Comparison of ENCODE assay signal across 9 cellular contexts in genomic region chr17:29005936-29006438, GRCh38. TPM values are rescaled to one million over a fixed set of nuclear protein-coding genes. Genes with fewer than 3 reads are reported as not detected.
DNase-seq lines count a peak whose midpoint lies in the region; ATAC-seq and TF ChIP-seq lines count a peak whose summit lies in the region.
"Had no signal": no experiment of that assay in that cellular context is flagged by ENCODE, and none has a peak within 500 bp of the region (broad histone marks: within the 10 kb centered on the region; RNA-seq: fewer than 3 reads in every experiment).

Gene SEZ6, minus strand, starts transcription at chr17:29006033. Its CDS starts 164 bp downstream, at chr17:29005869.

- H3K18ac ChIP-seq in trophoblast cell (ENCODE audit: low read length), result no peak within 1 kb of the TSS

- H3K27me3 ChIP-seq in BLaER1 treated with 17β-estradiol and CSF1 and Interleukin-3, amounts not matched to agents 10 nM and 100 nM, result peaks cover 27 to 40% (median 33%) of the 10 kb centered on the region in 11 experiments
- H3K27me3 ChIP-seq in RWPE2 (ENCODE audit: insufficient read depth, poor library complexity, severe bottlenecking) (peaks cover 48% of the 10 kb centered on the region), trophoblast cell (ENCODE audit: insufficient read depth, low read length) (peaks cover 20% of the 10 kb centered on the region), tibial nerve (peaks cover 0 to 86% of the 10 kb centered on the region in 2 donors)

- H3K4me3 Mint-ChIP-seq in activated naive CD4-positive, alpha-beta T cell treated with anti-CD3 and anti-CD28 coated beads for 36 hours, result no peak within 1 kb of the TSS

- peaks cover 0 to 11% (median 4%) of the 10 kb centered on the region in 10 experiments; a peak in 8 of 20 replicates for H3K4me1 ChIP-seq in BLaER1 treated with 17β-estradiol and CSF1 and Interleukin-3, amounts not matched to agents 10 nM and 100 nM
- H3K4me1 ChIP-seq in RWPE2 (ENCODE audit: insufficient read depth, poor library complexity, severe bottlenecking) (peaks cover 2% of the 10 kb centered on the region), trophoblast cell (ENCODE audit: control insufficient read depth in 1 of 2, insufficient read depth in 2 of 2, low read length in 2 of 2) (no peaks in the 10 kb centered on the region), tibial nerve (peaks cover 0 to 13% (median 1%) of the 10 kb centered on the region in 4 donors)

- intact Hi-C loops in activated naive CD4-positive, alpha-beta T cell treated with anti-CD3 and anti-CD28 coated beads for 36 hours (cut with micrococcal nuclease), result no loop called here
- intact Hi-C loops in Right ventricle myocardium inferior (cut with DNase I), result no loop called here

- H2BK12ac ChIP-seq in trophoblast cell (ENCODE audit: low read length), result no peak within 1 kb of the TSS

- H4K12ac ChIP-seq in trophoblast cell (ENCODE audit: low read depth, low read length), result no peak within 1 kb of the TSS

- H3K79me2 ChIP-seq in trophoblast cell (ENCODE audit: control insufficient read depth, insufficient read depth, low read length, poor library complexity), result no peaks in the 10 kb centered on the region

- H4K20me1 ChIP-seq in BLaER1 treated with 17β-estradiol and CSF1 and Interleukin-3, amounts not matched to agents 10 nM and 100 nM, result peaks cover 0 to 39% (median 0%) of the 10 kb centered on the region in 11 experiments; a peak in 7 of 22 replicates

- H4K91ac ChIP-seq in trophoblast cell (ENCODE audit: low read depth, low read length), result no peak within 1 kb of the TSS

- no peak within 1 kb of the TSS for H3K27ac ChIP-seq in BLaER1 treated with 17β-estradiol and CSF1 and Interleukin-3, amounts not matched to agents 10 nM and 100 nM
- H3K27ac ChIP-seq in RWPE2 (ENCODE audit: poor library complexity, severe bottlenecking) (no peak within 1 kb of the TSS), trophoblast cell (ENCODE audit: low read depth, low read length) (no peak within 1 kb of the TSS), tibial nerve (no peak within 1 kb of the TSS)

- DNase-seq in HuH-7.5 (ENCODE audit: low spot score) (peak; percentile 92), RWPE2 (ENCODE audit: low spot score) (no peak), Right ventricle myocardium inferior (ENCODE audit: missing footprints) (peak; percentile 83), trophoblast cell (peak; percentile 56 to 83), tibial nerve (ENCODE audit: low spot score in 2 of 2) (peak in 1 of 2 donors; percentile 38)
- DNase-seq in activated naive CD4-positive, alpha-beta T cell treated with anti-CD3 and anti-CD28 coated beads for 36 hours, result peak; percentile 82

- no peak within 1 kb of the TSS for H2BK120ac ChIP-seq in trophoblast cell (ENCODE audit: insufficient read depth, low read length, poor library complexity)

- CTCF ChIA-PET in activated naive CD4-positive, alpha-beta T cell treated with anti-CD3 and anti-CD28 coated beads for 36 hours (lab: Charles Lee), result interaction anchor here (1.0 to 1.1 kb wide), 2 partner anchors 40 to 111 kb away, joined by 3 to 4 read pairs; no protein-coding TSS in a partner anchor

- H2AFZ ChIP-seq in trophoblast cell (ENCODE audit: insufficient read depth, low read length, poor library complexity), result no peak within 1 kb of the TSS

- no peaks in the 10 kb centered on the region for H3K36me3 ChIP-seq in BLaER1 treated with 17β-estradiol and CSF1 and Interleukin-3, amounts not matched to agents 10 nM and 100 nM
- H3K36me3 ChIP-seq in RWPE2 (ENCODE audit: low read depth) (no peaks in the 10 kb centered on the region), trophoblast cell (ENCODE audit: control insufficient read depth in 1 of 2, insufficient read depth in 2 of 2, low read length in 2 of 2) (no peaks in the 10 kb centered on the region), tibial nerve (no peaks in the 10 kb centered on the region)

- H3K27ac Mint-ChIP-seq in activated naive CD4-positive, alpha-beta T cell treated with anti-CD3 and anti-CD28 coated beads for 36 hours, result no peak within 1 kb of the TSS

- no peak within 1 kb of the TSS for H3K4ac ChIP-seq in trophoblast cell (ENCODE audit: low read depth, low read length)

- H3K9me3 Mint-ChIP-seq in activated naive CD4-positive, alpha-beta T cell treated with anti-CD3 and anti-CD28 coated beads for 36 hours, result no peaks in the 10 kb centered on the region

- no peak for TF ChIP-seq EP300 in tibial nerve (IDR thresholded peaks at IDR 0.05)

- H3K27me3 Mint-ChIP-seq in activated naive CD4-positive, alpha-beta T cell treated with anti-CD3 and anti-CD28 coated beads for 36 hours (ENCODE audit: low read depth), result peaks cover 48% of the 10 kb centered on the region

- no peaks in the 10 kb centered on the region for H3K36me3 Mint-ChIP-seq in activated naive CD4-positive, alpha-beta T cell treated with anti-CD3 and anti-CD28 coated beads for 36 hours (ENCODE audit: low read depth)

- H3K79me1 ChIP-seq in trophoblast cell (ENCODE audit: low read length), result no peaks in the 10 kb centered on the region

- TF ChIP-seq CTCF in RWPE2 (IDR thresholded peaks at IDR 0.05; ENCODE audit: poor library complexity, severe bottlenecking) (no peak), tibial nerve (IDR thresholded peaks at IDR 0.05) (peak in 3 of 5 experiments; percentile 17 to 47 (median 21))

- H2AK5ac ChIP-seq in trophoblast cell (ENCODE audit: low read length), result no peak within 1 kb of the TSS

- peaks cover 0 to 6% (median 0%) of the 10 kb centered on the region in 11 experiments; a peak in 4 of 22 replicates for H3K9me3 ChIP-seq in BLaER1 treated with 17β-estradiol and CSF1 and Interleukin-3, amounts not matched to agents 10 nM and 100 nM (replicated peaks in 1 of 11)
- H3K9me3 ChIP-seq in RWPE2 (ENCODE audit: severe bottlenecking) (no peaks in the 10 kb centered on the region), trophoblast cell (ENCODE audit: insufficient read depth, low read depth, low read length) (no peaks in the 10 kb centered on the region), tibial nerve (peaks cover 0 to 4% (median 0%) of the 10 kb centered on the region in 4 donors)

- H2BK5ac ChIP-seq in trophoblast cell (ENCODE audit: low read depth, low read length, poor library complexity), result no peak within 1 kb of the TSS

- peak; percentile 60 for ATAC-seq in RWPE2 (ENCODE audit: low read depth)
- ATAC-seq in Right ventricle myocardium inferior, result peak; percentile 89
- no peak for ATAC-seq in HG03354 (IDR thresholded peaks at IDR 0.05; ENCODE audit: poor library complexity, severe bottlenecking, unreplicated experiment)

- no CpG with 5 or more reads among the region's 40 CpGs for WGBS in trophoblast cell (ENCODE audit: extremely low coverage, insufficient coverage, insufficient read length)
- WGBS in tibial nerve, 2 donors, result 0% methylated on average over 6 to 11 of the region's 40 CpGs

- H3K14ac ChIP-seq in trophoblast cell (ENCODE audit: low read length), result no peak within 1 kb of the TSS

- H3K4me1 Mint-ChIP-seq in activated naive CD4-positive, alpha-beta T cell treated with anti-CD3 and anti-CD28 coated beads for 36 hours (ENCODE audit: low read depth), result no peaks in the 10 kb centered on the region

- H3K9ac ChIP-seq in BLaER1 treated with 17β-estradiol and CSF1 and Interleukin-3, amounts not matched to agents 10 nM and 100 nM, result no peak within 1 kb of the TSS
- H3K9ac ChIP-seq in trophoblast cell (ENCODE audit: low read length), result no peak within 1 kb of the TSS

- H3K4me2 ChIP-seq in BLaER1 treated with 17β-estradiol and CSF1 and Interleukin-3, amounts not matched to agents 10 nM and 100 nM, result peak within 1 kb of the TSS in 7 of 11 experiments; percentile 15 to 88 (median 45); a peak in 8 of 22 replicates
- H3K4me2 ChIP-seq in trophoblast cell (ENCODE audit: low read length), result no peak within 1 kb of the TSS

- H3K4me3 ChIP-seq in BLaER1 treated with 17β-estradiol and CSF1 and Interleukin-3, amounts not matched to agents 10 nM and 100 nM, result no peak within 1 kb of the TSS
- H3K4me3 ChIP-seq in RWPE2 (ENCODE audit: severe bottlenecking), result no peak within 1 kb of the TSS
- H3K4me3 ChIP-seq in trophoblast cell (ENCODE audit: low read depth, low read length), result no peak within 1 kb of the TSS
- H3K4me3 ChIP-seq in tibial nerve, result peak within 1 kb of the TSS in 1 of 4 donors; percentile 24

- no peak within 1 kb of the TSS for H3K23ac ChIP-seq in trophoblast cell (ENCODE audit: low read length)

- H4K8ac ChIP-seq in trophoblast cell (ENCODE audit: low read depth, low read length), result no peak within 1 kb of the TSS

- TF ChIP-seq POLR2A in tibial nerve (IDR thresholded peaks at IDR 0.05), result no peak

RNA-seq across cellular contexts. Expression of gene SEZ6, which starts in this region (rescaled TPM):
- not detected for total RNA-seq in activated naive CD4-positive, alpha-beta T cell treated with anti-CD3 and anti-CD28 coated beads for 36 hours
- total RNA-seq in Right ventricle myocardium inferior (not detected), tibial nerve (not detected)
- 0.11 and 0.18 TPM in 2 replicates for polyA plus RNA-seq in trophoblast cell (2013)
- polyA plus RNA-seq: keratinocyte had no signal

Comparison
In these comparisons a context has a peak if more than half of its experiments do, and no peak if none do; other contexts are left out.
1. Peak in DNase-seq in activated naive CD4-positive, alpha-beta T cell treated with anti-CD3 and anti-CD28 coated beads for 36 hours; RNA of the gene not detected or under 1 TPM.
2. Peak in DNase-seq and ATAC-seq in Right ventricle myocardium inferior; RNA of the gene not detected or under 1 TPM.